In genomic region chr5:157607371-157608161, GRCh38 we compare ENCODE assay signal across 8 cellular contexts. TPM values are rescaled to one million over a fixed set of nuclear protein-coding genes. Genes with fewer than 3 reads are reported as not detected.
DNase-seq lines count a peak whose midpoint lies in the region; ATAC-seq and TF ChIP-seq lines count a peak whose summit lies in the region.

No MANE protein-coding gene starts in this region.

- H3K4me3 ChIP-seq in gastroesophageal sphincter = no peak overlapping the region

- TF ChIP-seq CTCF in gastroesophageal sphincter (IDR thresholded peaks at IDR 0.05) = no peak

- no peak for TF ChIP-seq EP300 in gastroesophageal sphincter (IDR thresholded peaks at IDR 0.05)

- H3K4me3 Mint-ChIP-seq in immature natural killer cell = peak overlapping the region; percentile 54 to 80 (median 69)

- H3K9me3 ChIP-seq in gastroesophageal sphincter = no peaks in the 10 kb centered on the region

- 62 to 68% methylated on average over 6 to 7 of the region's 7 CpGs for WGBS in gastroesophageal sphincter (ENCODE audit: low coverage in 1 of 2), 2 donors

- H3K36me3 Mint-ChIP-seq in immature natural killer cell = no peaks in the 10 kb centered on the region

- H3K9me3 Mint-ChIP-seq in immature natural killer cell = no peaks in the 10 kb centered on the region

- no peaks in the 10 kb centered on the region for H3K36me3 ChIP-seq in gastroesophageal sphincter

- no peak for TF ChIP-seq POLR2A in gastroesophageal sphincter (IDR thresholded peaks at IDR 0.05)

- peaks cover 0 to 11% (median 7%) of the 10 kb centered on the region in 3 donors for H3K4me1 ChIP-seq in gastroesophageal sphincter

- peaks cover 34 to 59% of the 10 kb centered on the region in 2 donors for H3K4me1 Mint-ChIP-seq in immature natural killer cell

- ATAC-seq in GM18858 (IDR thresholded peaks at IDR 0.05; ENCODE audit: unreplicated experiment) (peak; percentile 43), gastroesophageal sphincter (no peak), GM21367 (IDR thresholded peaks at IDR 0.05; ENCODE audit: unreplicated experiment) (no peak)

- no peaks in the 10 kb centered on the region for H3K27me3 ChIP-seq in gastroesophageal sphincter

- no peak overlapping the region for H3K27ac ChIP-seq in gastroesophageal sphincter

- H3K27me3 Mint-ChIP-seq in immature natural killer cell (ENCODE audit: low read depth in 3 of 3) = peaks cover 0 to 2% (median 0%) of the 10 kb centered on the region in 3 donors

- DNase-seq in HT1080 (ENCODE audit: low read depth) (peak; percentile 86), immature natural killer cell (peak; percentile 62 to 71 (median 62)), iPS-NIHi11 (ENCODE audit: low spot score) (no peak), cortex of kidney (lab: John Stamatoyannopoulos, UW) (no peak)
- DNase-seq in activated CD8-positive, alpha-beta memory T cell treated with anti-CD3 and anti-CD28 coated beads, Interleukin-2, amount 50 U/mL, for 24 hours (ENCODE audit: extremely low read depth) = peak; percentile 33

- H3K27ac Mint-ChIP-seq in immature natural killer cell = peak overlapping the region; percentile 80 to 90 (median 86)

RNA-seq across cellular contexts. Expression of gene ADAM19, which starts 32.0 kb away (rescaled TPM):
- 33.5 and 45.6 TPM in 2 replicates for total RNA-seq in HT1080 (2014; rRNA removed; shearing (Covaris generic))
- polyA plus RNA-seq in HT1080 (2015; cell fraction: cytosol; rRNA removed) = 87.0 and 101 TPM in 2 replicates
- 132 and 136 TPM in 2 replicates for polyA plus RNA-seq in HT1080 (2015; cell fraction: nucleus; rRNA removed)
- under 1 TPM in 2 of 3 donors, not detected in 1; 0.03 to 0.10 TPM for polyA plus RNA-seq in immature natural killer cell
- 10 to 100 TPM; 19.3 to 38.5 (median 31.2) TPM for total RNA-seq in gastroesophageal sphincter

RNA-seq across cellular contexts. Expression of gene SOX30, which starts 44.7 kb away (rescaled TPM):
- total RNA-seq in HT1080 (2014; rRNA removed; shearing (Covaris generic)) = not detected in 2 replicates
- 0.05 TPM in 1 of 2 replicates, not detected in the other for polyA plus RNA-seq in HT1080 (2015; cell fraction: cytosol; rRNA removed)
- polyA plus RNA-seq in HT1080 (2015; cell fraction: nucleus; rRNA removed) = not detected in 2 replicates
- under 1 TPM; 0.07 to 0.35 (median 0.11) TPM for polyA plus RNA-seq in immature natural killer cell
- total RNA-seq in gastroesophageal sphincter = under 1 TPM in 2 of 4 donors, not detected in 2; 0.16 to 0.19 TPM

Comparison
In these comparisons a context has a peak if more than half of its experiments do, and no peak if none do; other contexts are left out.
1. DNase-seq: peak in HT1080 (single experiment), activated CD8-positive, alpha-beta memory T cell treated with anti-CD3 and anti-CD28 coated beads, Interleukin-2, amount 50 U/mL, for 24 hours (single experiment) and immature natural killer cell (3 of 3); none in iPS-NIHi11 (single experiment) and cortex of kidney (single experiment).